In genomic region chr4:40253906-40254305, GRCh38 we compare ENCODE assay signal across 21 cellular contexts. TPM values are rescaled to one million over a fixed set of nuclear protein-coding genes. Genes with fewer than 3 reads are reported as not detected.
A peak's percentile ranks its signal among the peaks of the same experiment; 100 is the strongest.
DNase-seq lines count a peak whose midpoint lies in the region; ATAC-seq and TF ChIP-seq lines count a peak whose summit lies in the region.
"Had no signal": no experiment of that assay in that cellular context is flagged by ENCODE, and none has a peak within 500 bp of the region (broad histone marks: within the 10 kb centered on the region; RNA-seq: fewer than 3 reads in every experiment).

No MANE protein-coding gene starts in this region.

- peaks cover 6% of the 10 kb centered on the region for H3K36me3 Mint-ChIP-seq in MCF 10A (ENCODE audit: insufficient read depth, unreplicated experiment)
- no peaks in the 10 kb centered on the region for H3K36me3 Mint-ChIP-seq in T-helper 17 cell (ENCODE audit: low read depth)
- H3K36me3 Mint-ChIP-seq: mesothelial cell of epicardium had no signal

- H3K27ac Mint-ChIP-seq in MCF 10A (ENCODE audit: low read depth, unreplicated experiment): peak overlapping the region; percentile 86
- peak overlapping the region; percentile 99 for H3K27ac Mint-ChIP-seq in T-helper 17 cell
- H3K27ac Mint-ChIP-seq: mesothelial cell of epicardium had no signal

- H3K4me1 ChIP-seq in breast epithelium: no peaks in the 10 kb centered on the region
- peaks cover 43% of the 10 kb centered on the region for H3K4me1 ChIP-seq in effector memory CD4-positive, alpha-beta T cell (ENCODE audit: control insufficient read depth, insufficient read depth, low read length, poor library complexity, severe bottlenecking)
- peaks cover 11% of the 10 kb centered on the region for H3K4me1 ChIP-seq in thymus (ENCODE audit: control insufficient read depth, insufficient read depth, low read length)
- H3K4me1 ChIP-seq: colonic mucosa, upper lobe of right lung had no signal

- no TSS peak for BruUV-seq in MCF 10A (replicated peaks; lab: Mats Ljungman, UMichigan)

- TF ChIP-seq CTCF in MCF 10A (IDR thresholded peaks at IDR 0.05; ENCODE audit: unreplicated experiment): no peak
- TF ChIP-seq CTCF in breast epithelium (IDR thresholded peaks at IDR 0.05): no peak

- H3K4me1 Mint-ChIP-seq in MCF 10A (ENCODE audit: insufficient read depth, unreplicated experiment): peaks cover 40% of the 10 kb centered on the region
- peaks cover 60% of the 10 kb centered on the region for H3K4me1 Mint-ChIP-seq in T-helper 17 cell

- H3K9me3 Mint-ChIP-seq in MCF 10A (ENCODE audit: unreplicated experiment): no peaks in the 10 kb centered on the region

- intact Hi-C loops in MCF 10A (cut with micrococcal nuclease): no loop called here
- intact Hi-C loops in breast epithelium (cut with DNase I; ENCODE audit: low total_unique reads): no loop called here

- WGBS in thymus: 96% methylated on average over 4 of the region's 4 CpGs

- H3K4me3 ChIP-seq in breast epithelium: no peak overlapping the region
- no peak overlapping the region for H3K4me3 ChIP-seq in effector memory CD4-positive, alpha-beta T cell (ENCODE audit: insufficient read depth, low read depth, low read length, poor library complexity, severe bottlenecking)
- no peak overlapping the region for H3K4me3 ChIP-seq in thymus (ENCODE audit: low read length)
- H3K4me3 ChIP-seq: colonic mucosa, ovary, upper lobe of right lung had no signal

- H3K27me3 Mint-ChIP-seq in MCF 10A (ENCODE audit: insufficient read depth, unreplicated experiment) (no peaks in the 10 kb centered on the region), T-helper 17 cell (no peaks in the 10 kb centered on the region)

- no peak overlapping the region for H3K4me3 Mint-ChIP-seq in MCF 10A (ENCODE audit: unreplicated experiment)
- peak overlapping the region; percentile 87 for H3K4me3 Mint-ChIP-seq in T-helper 17 cell
- H3K4me3 Mint-ChIP-seq: mesothelial cell of epicardium had no signal

- POLR2A ChIA-PET in MCF 10A (lab: Yijun Ruan, JAX): interaction anchor here (1.2 to 3.0 kb wide), 3 partner anchors 62 to 197 kb away, joined by 3 to 8 read pairs (median 3); partner anchors contain the start of gene N4BP2

- H3K27me3 ChIP-seq in breast epithelium (no peaks in the 10 kb centered on the region), thymus (ENCODE audit: control insufficient read depth, insufficient read depth) (no peaks in the 10 kb centered on the region)
- no peaks in the 10 kb centered on the region for H3K27me3 ChIP-seq in effector memory CD4-positive, alpha-beta T cell (replicated peaks; ENCODE audit: control insufficient read depth, insufficient read depth, low read length, poor library complexity, severe bottlenecking)
- H3K27me3 ChIP-seq: colonic mucosa, ovary, upper lobe of right lung had no signal

- CTCF ChIA-PET in MCF 10A (lab: Yijun Ruan, JAX): interaction anchor here (0.7 to 1.4 kb wide), 3 partner anchors 13 to 78 kb away, joined by 3 to 5 read pairs (median 3); no protein-coding TSS in a partner anchor

- no peaks in the 10 kb centered on the region for H3K36me3 ChIP-seq in breast epithelium
- H3K36me3 ChIP-seq in effector memory CD4-positive, alpha-beta T cell (ENCODE audit: control insufficient read depth, insufficient read depth, low read length): no peaks in the 10 kb centered on the region
- H3K36me3 ChIP-seq in thymus (ENCODE audit: control insufficient read depth, insufficient read depth): no peaks in the 10 kb centered on the region
- H3K36me3 ChIP-seq: colonic mucosa, ovary, upper lobe of right lung had no signal

- DNase-seq in MCF 10A (ENCODE audit: unreplicated experiment) (peak; percentile 22), breast epithelium (ENCODE audit: low spot score in 2 of 2) (no peak), T-helper 17 cell (no peak), D341Med (ENCODE audit: low spot score) (no peak), C1 segment of cervical spinal cord (lab: John Stamatoyannopoulos, UW) (no peak)
- no peak for DNase-seq in effector memory CD4-positive, alpha-beta T cell
- DNase-seq: colonic mucosa; DMS79 treated with DMSO at 0.1 percent for 48 hours; head of caudate nucleus; kidney; NCI-H2081 treated with DMSO at 0.1 percent for 48 hours; NCI-H69; ovary; RPMI8226; stimulated activated CD4-positive, alpha-beta T cell treated with anti-CD3 and anti-CD28 coated beads, Interleukin-4, amount 100 ng/mL, for 4 hours; T-helper 9 cell; upper lobe of right lung had no signal

- H3K9me3 ChIP-seq in breast epithelium (no peaks in the 10 kb centered on the region), T-helper 17 cell (ENCODE audit: control insufficient read depth, low read length, poor library complexity, severe bottlenecking) (no peaks in the 10 kb centered on the region), thymus (ENCODE audit: control insufficient read depth) (no peaks in the 10 kb centered on the region)
- H3K9me3 ChIP-seq in effector memory CD4-positive, alpha-beta T cell (ENCODE audit: control insufficient read depth, low read length): no peaks in the 10 kb centered on the region
- H3K9me3 ChIP-seq: colonic mucosa, ovary, upper lobe of right lung had no signal

- ATAC-seq in T-helper 17 cell (no peak), GM18517 (IDR thresholded peaks at IDR 0.05; ENCODE audit: unreplicated experiment) (no peak)

- H3K27ac ChIP-seq in breast epithelium (no peak overlapping the region), thymus (ENCODE audit: low read depth) (peak overlapping the region; percentile 44)
- peak overlapping the region; percentile 5 for H3K27ac ChIP-seq in effector memory CD4-positive, alpha-beta T cell (ENCODE audit: insufficient read depth, low read length, poor library complexity, severe bottlenecking)
- H3K27ac ChIP-seq: colonic mucosa, ovary, upper lobe of right lung had no signal

- no peak for TF ChIP-seq POLR2A in breast epithelium (IDR thresholded peaks at IDR 0.05)

RNA-seq across cellular contexts. Expression of gene RHOH, which starts 57.1 kb away (rescaled TPM):
- not detected in 2 replicates for total RNA-seq in MCF 10A (2022)
- 10 to 100 TPM in 1 of 3 donors, 1 to 10 TPM in 2; 5.0 to 16.4 (median 9.7) TPM for total RNA-seq in breast epithelium
- total RNA-seq in T-helper 17 cell: 100 to 1,000 TPM; 439 to 459 TPM
- polyA plus RNA-seq in thymus: 71.2 TPM
- total RNA-seq: HT1080 had no signal

Comparison
In these comparisons a context has a peak if more than half of its experiments do, and no peak if none do; other contexts are left out.
1. H3K27ac ChIP-seq: peak in effector memory CD4-positive, alpha-beta T cell (single experiment) and thymus (single experiment); none in breast epithelium (0 of 2).
2. RNA of gene RHOH, which starts 57.1 kb away (total RNA-seq): 439 to 459 TPM in T-helper 17 cell; 5.0 to 16.4 TPM in breast epithelium and not detected in MCF 10A; every median in the first group is over 10 times any median in the second.